In genomic region chr5:107782770-107783169, GRCh38 we compare ENCODE assay signal across 1 cellular context.
TF ChIP-seq lines count a peak whose summit lies in the region.

No MANE protein-coding gene starts in this region.

TF ChIP-seq in HepG2, 621 proteins besides CTCF, POLR2A, EP300 and RAD21 (continued from another document):
- TF ChIP-seq TEF (CRISPR knock-in tag; IDR thresholded peaks at IDR 0.05) (no peak), ZNF260 (CRISPR knock-in tag; IDR thresholded peaks at IDR 0.05; ENCODE audit: borderline replicate concordance, low read depth) (no peak), ARID3A (IDR thresholded peaks at IDR 0.05; ENCODE audit: low read depth, low read length) (no peak), EZH2 (conservative IDR thresholded peaks at IDR 0.05; ENCODE audit: low read depth, low read length) (no peak), ETV6 (CRISPR knock-in tag; conservative IDR thresholded peaks at IDR 0.05) (no peak)
- TF ChIP-seq, protein P1, sequence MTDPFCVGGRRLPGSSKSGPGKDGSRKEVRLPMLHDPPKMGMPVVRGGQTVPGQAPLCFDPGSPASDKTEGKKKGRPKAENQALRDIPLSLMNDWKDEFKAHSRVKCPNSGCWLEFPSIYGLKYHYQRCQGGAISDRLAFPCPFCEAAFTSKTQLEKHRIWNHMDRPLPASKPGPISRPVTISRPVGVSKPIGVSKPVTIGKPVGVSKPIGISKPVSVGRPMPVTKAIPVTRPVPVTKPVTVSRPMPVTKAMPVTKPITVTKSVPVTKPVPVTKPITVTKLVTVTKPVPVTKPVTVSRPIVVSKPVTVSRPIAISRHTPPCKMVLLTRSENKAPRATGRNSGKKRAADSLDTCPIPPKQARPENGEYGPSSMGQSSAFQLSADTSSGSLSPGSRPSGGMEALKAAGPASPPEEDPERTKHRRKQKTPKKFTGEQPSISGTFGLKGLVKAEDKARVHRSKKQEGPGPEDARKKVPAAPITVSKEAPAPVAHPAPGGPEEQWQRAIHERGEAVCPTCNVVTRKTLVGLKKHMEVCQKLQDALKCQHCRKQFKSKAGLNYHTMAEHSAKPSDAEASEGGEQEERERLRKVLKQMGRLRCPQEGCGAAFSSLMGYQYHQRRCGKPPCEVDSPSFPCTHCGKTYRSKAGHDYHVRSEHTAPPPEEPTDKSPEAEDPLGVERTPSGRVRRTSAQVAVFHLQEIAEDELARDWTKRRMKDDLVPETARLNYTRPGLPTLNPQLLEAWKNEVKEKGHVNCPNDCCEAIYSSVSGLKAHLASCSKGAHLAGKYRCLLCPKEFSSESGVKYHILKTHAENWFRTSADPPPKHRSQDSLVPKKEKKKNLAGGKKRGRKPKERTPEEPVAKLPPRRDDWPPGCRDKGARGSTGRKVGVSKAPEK (CRISPR knock-in tag; IDR thresholded peaks at IDR 0.05; ENCODE audit: borderline replicate concordance): no peak
